In the genomic region with DNA sequence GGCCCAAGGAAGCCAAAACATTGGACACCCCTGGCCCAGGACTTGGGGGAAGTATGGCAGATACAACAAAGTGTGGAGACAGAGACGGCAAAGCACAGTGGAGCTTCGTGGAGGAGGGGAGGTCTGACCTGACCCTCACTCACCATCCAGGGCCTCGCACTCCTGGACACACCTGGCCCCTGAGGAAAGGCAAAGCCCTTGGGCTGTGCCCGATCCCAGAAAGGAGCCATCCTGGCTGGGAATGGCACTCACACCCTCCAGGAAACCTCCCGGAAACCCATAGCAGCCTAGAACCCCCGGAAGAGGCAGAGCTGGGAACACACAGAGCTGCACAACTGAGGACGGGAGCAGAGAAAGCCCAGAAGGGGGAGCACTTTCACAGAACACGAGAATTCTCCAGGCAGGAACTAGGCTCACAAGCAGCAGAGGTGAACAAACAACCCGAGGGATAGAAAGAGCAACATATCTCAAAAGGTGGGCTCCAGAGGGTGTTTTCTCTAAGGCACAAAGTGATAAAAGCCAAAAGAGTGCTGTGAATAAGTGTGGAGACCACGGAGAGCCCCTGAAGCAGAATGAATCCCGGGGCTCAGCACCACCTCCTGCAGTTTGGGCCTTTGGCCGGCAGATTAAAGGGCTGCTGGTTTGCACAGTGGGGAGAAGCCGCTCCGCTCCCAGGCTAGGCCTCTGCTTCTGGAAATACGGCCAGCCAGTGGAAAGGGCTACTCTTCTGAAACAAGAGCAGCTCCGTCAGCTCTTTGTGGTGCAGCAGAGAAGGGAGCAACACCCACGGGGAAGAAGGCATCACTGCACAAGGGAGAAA, we compare ENCODE assay signal across 9 cellular contexts.
DNase-seq lines count a peak whose midpoint lies in the region; ATAC-seq and TF ChIP-seq lines count a peak whose summit lies in the region.
"Had no signal": no experiment of that assay in that cellular context is flagged by ENCODE, and none has a peak within 500 bp of the region (broad histone marks: within the 10 kb centered on the region; RNA-seq: fewer than 3 reads in every experiment).

No MANE protein-coding gene starts in this region.

- no peaks in the 10 kb centered on the region for H3K9me2 ChIP-seq in OCI-LY1 (ENCODE audit: low read depth, low read length)

- H3K4me3 ChIP-seq in GM12865 (ENCODE audit: low read depth, low read length) (no peak overlapping the region), OCI-LY1 (ENCODE audit: low read depth, low read length, poor library complexity, severe bottlenecking) (no peak overlapping the region), choroid plexus epithelial cell (ENCODE audit: low read depth, low read length) (no peak overlapping the region), thoracic aorta (no peak overlapping the region)

- H3K27me3 ChIP-seq in OCI-LY1 (ENCODE audit: insufficient read depth, low read length) (no peaks in the 10 kb centered on the region), thoracic aorta (replicated peaks; ENCODE audit: insufficient read depth) (no peaks in the 10 kb centered on the region)

- no peaks in the 10 kb centered on the region; the same call in 1 of the 2 replicates for H3F3A ChIP-seq in OCI-LY1 (ENCODE audit: insufficient read depth, low read length)

- no peaks in the 10 kb centered on the region for H3K79me2 ChIP-seq in OCI-LY1 (ENCODE audit: insufficient read depth, low read length)

- no peak overlapping the region for H3K9ac ChIP-seq in OCI-LY1 (ENCODE audit: low read length)

- H3K4me1 ChIP-seq in OCI-LY1 (ENCODE audit: insufficient read depth, low read length, severe bottlenecking) (no peaks in the 10 kb centered on the region), thoracic aorta (ENCODE audit: control insufficient read depth in 1 of 2, low read depth in 2 of 2) (peaks cover 0 to 25% of the 10 kb centered on the region in 2 donors)

- peak; percentile 40 for TF ChIP-seq CTCF in GM12865 (IDR thresholded peaks at IDR 0.05; ENCODE audit: insufficient read depth, low read depth, low read length, missing control alignments)
- peak; percentile 75 for TF ChIP-seq CTCF in OCI-LY1 (IDR thresholded peaks at IDR 0.05; ENCODE audit: low read length)
- peak; percentile 85 for TF ChIP-seq CTCF in choroid plexus epithelial cell (conservative IDR thresholded peaks at IDR 0.05; ENCODE audit: low read depth, low read length)
- peak; percentile 51 for TF ChIP-seq CTCF in thoracic aorta (IDR thresholded peaks at IDR 0.05)

- DNase-seq in Ammon's horn (ENCODE audit: low spot score) (peak; percentile 81), GM12865 (ENCODE audit: low read depth) (peak; percentile 51), choroid plexus epithelial cell (ENCODE audit: low read depth) (peak; percentile 84), kidney tubule cell (ENCODE audit: low spot score) (peak; percentile 57), thoracic aorta (ENCODE audit: low spot score) (no peak), T-helper 9 cell (no peak)

- H2AFZ ChIP-seq in OCI-LY1 (ENCODE audit: low read length), result no peak overlapping the region

- no peak for ATAC-seq in thoracic aorta (ENCODE audit: insufficient number of reproducible peaks, low FRiP score, low read depth)
- ATAC-seq in HG03565 (IDR thresholded peaks at IDR 0.05; ENCODE audit: unreplicated experiment), result no peak
- ATAC-seq: T-cell had no signal

- H3K9me3 ChIP-seq in OCI-LY1 (ENCODE audit: low read length) (no peaks in the 10 kb centered on the region), thoracic aorta (no peaks in the 10 kb centered on the region)

- H4K20me1 ChIP-seq in OCI-LY1 (ENCODE audit: insufficient read depth, low read length), result no peaks in the 10 kb centered on the region

- H3K36me3 ChIP-seq in OCI-LY1 (ENCODE audit: insufficient read depth, low read length), result peaks cover 96% of the 10 kb centered on the region
- H3K36me3 ChIP-seq in thoracic aorta, result peaks cover 53% of the 10 kb centered on the region

- H3K27ac ChIP-seq in OCI-LY1 (ENCODE audit: low read depth, low read length, poor library complexity, severe bottlenecking) (peak overlapping the region; percentile 31), thoracic aorta (peak overlapping the region; percentile 35 to 39)

- no peak overlapping the region for H3K4me2 ChIP-seq in OCI-LY1 (ENCODE audit: low read length)

Comparison
In these comparisons a context has a peak if more than half of its experiments do, and no peak if none do; other contexts are left out.
1. DNase-seq: peak in Ammon's horn (single experiment), GM12865 (single experiment), choroid plexus epithelial cell (single experiment) and kidney tubule cell (single experiment); none in thoracic aorta (single experiment) and T-helper 9 cell (single experiment).
2. Peak in every context shown above with its lines, with median percentiles within 50 percentile points of each other: CTCF ChIP-seq.